ENCODE assay signal across 8 cellular contexts in genomic region chr10:23158370-23158769, GRCh38. TPM values are rescaled to one million over a fixed set of nuclear protein-coding genes. Genes with fewer than 3 reads are reported as not detected.
DNase-seq lines count a peak whose midpoint lies in the region; ATAC-seq, FAIRE-seq and TF ChIP-seq lines count a peak whose summit lies in the region.

No MANE protein-coding gene starts in this region.

- ATAC-seq in A549 (peak; percentile 75 to 91; a peak in 5 of 6 replicates), HG02884 (IDR thresholded peaks at IDR 0.05; ENCODE audit: unreplicated experiment) (peak; percentile 83), WTC11 (peak; percentile 80)

- H3K27ac Mint-ChIP-seq in WTC11, result no peak overlapping the region

- H3K9me3 Mint-ChIP-seq in WTC11, result no peaks in the 10 kb centered on the region

- TF ChIP-seq EP300 in A549 (IDR thresholded peaks at IDR 0.05), result no peak

- H3K27me3 Mint-ChIP-seq in WTC11 (ENCODE audit: low read depth), result peaks cover 16% of the 10 kb centered on the region

- peak overlapping the region; percentile 59 for H3K4me3 Mint-ChIP-seq in WTC11

- POLR2A ChIA-PET in A549 (lab: Yijun Ruan, JAX), result no interaction called here
- POLR2A ChIA-PET in GM10248 (lab: Yijun Ruan, JAX), result no interaction called here
- POLR2A ChIA-PET in WTC11 (lab: Charles Lee), result interaction anchor here (1.0 kb wide), 1 partner anchor 135 kb away, joined by 3 read pairs; no protein-coding TSS in a partner anchor

- peak overlapping the region; percentile 29; the same call in 1 of the 3 replicates for H3K4me3 ChIP-seq in A549

- no peak overlapping the region for H3K27ac ChIP-seq in A549

- DNase-seq in A549 (ENCODE audit: low read depth in 1 of 2, low spot score in 1 of 2) (peak; percentile 71 to 78), GM10248 (ENCODE audit: extremely low spot score) (peak; percentile 79), NCI-H187 (lab: John Stamatoyannopoulos, UW) (peak; percentile 2 to 11), WTC11 (ENCODE audit: low spot score) (peak; percentile 56), erythroblast (lab: John Stamatoyannopoulos, UW) (peak; percentile 58 to 74), mucosa of gallbladder (ENCODE audit: low spot score) (peak; percentile 27), urothelium cell line (ENCODE audit: low spot score) (peak; percentile 71)

- TF ChIP-seq RAD21 in A549 (conservative IDR thresholded peaks at IDR 0.05 in 1 of 2, IDR thresholded peaks at IDR 0.05 in 1 of 2), result peak; percentile 88 to 90

- 2% methylated on average over 5 of the region's 5 CpGs for WGBS in A549 (ENCODE audit: missing lambda C conversion rate)

- no peak for FAIRE-seq in A549 (lab: Jason Lieb, UNC)
- no peak for FAIRE-seq in urothelium cell line (lab: Jason Lieb, UNC)

- no peak for TF ChIP-seq POLR2A in A549 (IDR thresholded peaks at IDR 0.05; ENCODE audit: low read length)
- TF ChIP-seq POLR2A in erythroblast (IDR thresholded peaks at IDR 0.05; ENCODE audit: low read length), result no peak

- no peaks in the 10 kb centered on the region for H3K9me3 ChIP-seq in A549

- H3K4me1 ChIP-seq in A549, result peaks cover 3% of the 10 kb centered on the region; the same call in 1 of the 3 replicates

- H3K36me3 Mint-ChIP-seq in WTC11, result no peaks in the 10 kb centered on the region

- peak overlapping the region; percentile 79 for H3K4me2 ChIP-seq in A549

- TF ChIP-seq CTCF in A549 (IDR thresholded peaks at IDR 0.05), result peak; percentile 91
- peak; percentile 79 for TF ChIP-seq CTCF in GM10248 (IDR thresholded peaks at IDR 0.05; ENCODE audit: control extremely low read depth, extremely low read depth, low read depth, missing control alignments)
- peak; percentile 88; the same call in 1 of the 2 replicates for TF ChIP-seq CTCF in WTC11 (IDR thresholded peaks at IDR 0.05)

- peaks cover 15% of the 10 kb centered on the region for H3K4me1 Mint-ChIP-seq in WTC11

- CTCF ChIA-PET in A549 (lab: Yijun Ruan, JAX), result interaction anchor here (0.6 to 6.7 kb wide), 67 partner anchors 8 to 1712 kb away, joined by 3 to 78 read pairs (median 4); no protein-coding TSS in a partner anchor
- CTCF ChIA-PET in GM10248 (lab: Yijun Ruan, JAX), result interaction anchor here (0.7 to 4.3 kb wide), 32 partner anchors 9 to 1401 kb away, joined by 3 to 65 read pairs (median 4); partner anchors contain the start of gene DNAJC1
- CTCF ChIA-PET in WTC11 (lab: Charles Lee), result interaction anchor here (0.5 to 4.6 kb wide), 52 partner anchors 8 to 1394 kb away, joined by 3 to 86 read pairs (median 4); partner anchors contain the start of genes C10orf67 and PTF1A

TF ChIP-seq in A549, 52 proteins besides CTCF, POLR2A, EP300 and RAD21:
- TF ChIP-seq HOXB13 (CRISPR knock-in tag; IDR thresholded peaks at IDR 0.05; ENCODE audit: low read depth) (no peak), JUNB (IDR thresholded peaks at IDR 0.05) (no peak), SMC3 (IDR thresholded peaks at IDR 0.05) (peak; percentile 71), KDM5A (IDR thresholded peaks at IDR 0.05) (no peak), ZFP36 (IDR thresholded peaks at IDR 0.05; ENCODE audit: borderline replicate concordance, partially characterized antibody) (no peak), EHF (CRISPR knock-in tag; IDR thresholded peaks at IDR 0.05) (no peak), ELK1 (IDR thresholded peaks at IDR 0.05; ENCODE audit: low read depth, low read length) (no peak)

TF ChIP-seq in WTC11, 78 proteins besides CTCF, POLR2A, EP300 and RAD21 (continues in another document):
- TF ChIP-seq FOXK1 (CRISPR knock-in tag; IDR thresholded peaks at IDR 0.05) (no peak), FOXJ3 (CRISPR knock-in tag; IDR thresholded peaks at IDR 0.05; ENCODE audit: borderline replicate concordance) (no peak), ZNF281 (CRISPR knock-in tag; IDR thresholded peaks at IDR 0.05) (no peak), TCF7 (CRISPR knock-in tag; IDR thresholded peaks at IDR 0.05; ENCODE audit: low read depth) (no peak), AR (CRISPR knock-in tag; IDR thresholded peaks at IDR 0.05) (no peak), TEAD1 (CRISPR knock-in tag; IDR thresholded peaks at IDR 0.05) (no peak), ZNF423 (CRISPR knock-in tag; IDR thresholded peaks at IDR 0.05) (no peak), ZMAT4 (CRISPR knock-in tag; IDR thresholded peaks at IDR 0.05) (no peak), SOX15 (CRISPR knock-in tag; IDR thresholded peaks at IDR 0.05) (no peak), E2F5 (CRISPR knock-in tag; IDR thresholded peaks at IDR 0.05) (no peak)

RNA-seq across cellular contexts. Expression of gene PTF1A, which starts 33.7 kb away (rescaled TPM):
- not detected in 2 replicates for polyA plus RNA-seq in A549 (2011; rRNA removed)
- not detected in 2 replicates for polyA plus RNA-seq in A549 (2012; cell fraction: cytosol; rRNA removed)
- polyA plus RNA-seq in A549 (2012; cell fraction: nucleus; rRNA removed), result not detected in 2 replicates
- polyA plus RNA-seq in A549 (2017; fragmentation: RNase III; extraction: RNeasy Plus Mini Kit Qiagen cat#74134 plus additional on column Dnase treatment), result not detected in 3 replicates
- polyA minus RNA-seq in A549 (2011; rRNA and poly(A)+ RNA removed), result not detected in 2 replicates
- 0.11 TPM in 1 of 3 replicates, not detected in the others for total RNA-seq in WTC11 (2021)
- not detected for total RNA-seq in mucosa of gallbladder

Comparison
In these comparisons a context has a peak if more than half of its experiments do, and no peak if none do; other contexts are left out.
1. DNase-seq: peak in every context shown above with its lines; median percentile 79 in GM10248; 74 in A549; 71 in urothelium cell line; 66 in erythroblast; 56 in WTC11; 27 in mucosa of gallbladder; 6 in NCI-H187.
2. Of the 8 proteins assayed by ChIP-seq in both WTC11 and A549: peak only in WTC11: none; only in A549: none; in both: CTCF; in neither: 7.